34 cellular contexts compared by ENCODE assay signal in genomic region chr13:71087432-71087831, GRCh38.
"Had no signal": no experiment of that assay in that cellular context is flagged by ENCODE, and none has a peak within 500 bp of the region (broad histone marks: within the 10 kb centered on the region; RNA-seq: fewer than 3 reads in every experiment).

No MANE protein-coding gene starts in this region.

- DNase-seq: Karpas-422, Kasumi-1, MG63, MM.1S, MV-4-11, NCI-H1048, NCI-H1092, NCI-H1092 treated with DMSO at 0.1 percent for 48 hours, NCI-H1105, NCI-H1105 treated with DMSO at 0.1 percent for 48 hours, NCI-H1417, NCI-H1417 treated with DMSO at 0.1 percent for 48 hours, NCI-H1436, NCI-H1436 treated with DMSO at 0.1 percent for 48 hours, NCI-H146, NCI-H1694, NCI-H1694 treated with DMSO at 0.1 percent for 48 hours, NCI-H187, NCI-H187 treated with DMSO at 0.1 percent for 48 hours, NCI-H1930, NCI-H2029, NCI-H2029 treated with DMSO at 0.1 percent for 48 hours, NCI-H2081, NCI-H2081 treated with DMSO at 0.1 percent for 48 hours, NCI-H2107, NCI-H2171, NCI-H2171 treated with DMSO at 0.1 percent for 48 hours, NCI-H2227 treated with DMSO at 0.1 percent for 48 hours, NCI-H226, NCI-H345, NCI-H446, NCI-H446 treated with DMSO at 0.1 percent for 48 hours, NCI-H510A, NCI-H510A treated with DMSO at 0.1 percent for 48 hours had no signal

- H3K9me3 ChIP-seq: MG63 had no signal

- H3K36me3 ChIP-seq: MG63 had no signal

- H3K4me3 ChIP-seq: MG63 had no signal

- H3K27me3 ChIP-seq: MG63 had no signal
